24 cellular contexts compared by ENCODE assay signal in the genomic region with DNA sequence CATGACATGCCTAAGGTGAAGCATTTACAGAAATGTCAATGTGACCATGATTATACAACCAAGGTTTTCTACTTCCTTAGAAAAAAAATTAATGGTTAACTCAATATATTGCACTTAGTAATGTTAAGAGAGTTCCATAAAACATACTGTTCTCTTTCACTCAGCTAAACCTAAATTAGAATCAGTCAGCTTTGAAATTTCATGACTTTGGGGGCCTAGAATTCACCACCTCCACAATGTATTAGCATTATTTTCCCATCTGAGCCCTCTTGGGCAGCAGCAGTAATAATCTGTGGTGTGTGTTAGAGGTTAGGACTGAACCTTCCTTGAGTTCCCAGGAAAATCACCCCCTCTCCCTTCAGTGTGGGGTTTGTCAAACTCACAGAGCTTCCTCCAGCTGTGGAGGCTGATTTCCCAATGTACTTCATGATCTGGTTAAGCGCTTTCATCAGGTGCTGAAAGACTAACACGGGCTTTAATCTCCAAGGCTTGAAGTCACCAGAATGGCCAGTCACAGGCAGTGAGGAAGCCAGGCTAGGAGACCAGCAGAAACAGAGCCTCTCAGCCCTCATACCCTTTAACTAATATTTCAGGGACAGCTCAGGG. TPM values are rescaled to one million over a fixed set of nuclear protein-coding genes. Genes with fewer than 3 reads are reported as not detected.
DNase-seq lines count a peak whose midpoint lies in the region; ATAC-seq and TF ChIP-seq lines count a peak whose summit lies in the region.
"Had no signal": no experiment of that assay in that cellular context is flagged by ENCODE, and none has a peak within 500 bp of the region (broad histone marks: within the 10 kb centered on the region; RNA-seq: fewer than 3 reads in every experiment).

No MANE protein-coding gene starts in this region.

- 0 out of 2 replicates have a peak, but pooled peaks cover 2% of the 10 kb centered on the region for H3K9me3 Mint-ChIP-seq in WTC11
- H3K9me3 Mint-ChIP-seq: activated CD4-positive, alpha-beta T cell treated with anti-CD3 and anti-CD28 coated beads, Interleukin-2, amount 10 ng/mL, durations not matched to agents 24 days and 14 days; natural killer cell had no signal

- peaks cover 8 to 13% of the 10 kb centered on the region in 2 experiments for H3K4me1 ChIP-seq in neutrophil (ENCODE audit: control insufficient read depth in 1 of 2, insufficient read depth in 1 of 2, low read depth in 1 of 2, low read length in 1 of 2)
- H3K4me1 ChIP-seq: tibial artery had no signal

- H3K27me3 Mint-ChIP-seq in WTC11 (ENCODE audit: low read depth), result no peaks in the 10 kb centered on the region; the same call in 1 of the 2 replicates
- H3K27me3 Mint-ChIP-seq: activated CD4-positive, alpha-beta T cell treated with anti-CD3 and anti-CD28 coated beads, Interleukin-2, amount 10 ng/mL, durations not matched to agents 24 days and 14 days had no signal

- DNase-seq in HK-2 (ENCODE audit: unreplicated experiment) (peak; percentile 18), WTC11 (ENCODE audit: low spot score) (no peak), kidney tubule cell (ENCODE audit: low spot score) (peak; percentile 72), NCI-H1436 treated with DMSO at 0.1 percent for 48 hours (lab: John Stamatoyannopoulos, UW) (no peak), SK-N-DZ (ENCODE audit: low spot score) (no peak), D341Med (ENCODE audit: low spot score) (no peak), SKM-1 treated with dmso at 0.1 percent for 144 hours (lab: John Stamatoyannopoulos, UW; ENCODE audit: unreplicated experiment) (no peak)
- DNase-seq: activated CD4-positive, alpha-beta T cell treated with anti-CD3 and anti-CD28 coated beads, Interleukin-2, amount 10 ng/mL, durations not matched to agents 24 days and 14 days; activated CD8-positive, alpha-beta memory T cell treated with anti-CD3 and anti-CD28 coated beads, Interleukin-2, amount 50 U/mL, for 48 hours; activated effector memory CD4-positive, alpha-beta T cell treated with Interleukin-2 at 50 U/mL for 16 hours; brain microvascular endothelial cell; DMS79; head of caudate nucleus; mammary epithelial cell; natural killer cell; NCI-H1105; NCI-H510A; stimulated activated CD4-positive, alpha-beta T cell treated with anti-CD3 and anti-CD28 coated beads, Interleukin-2, amount 100 ng/mL, for 48 hours; stimulated activated naive CD8-positive, alpha-beta T cell treated with anti-CD3 and anti-CD28 coated beads, Interleukin-15, Interleukin-2, amounts not matched to agents 100 U/mL and 50 U/mL, for 24 hours; tibial artery had no signal

- POLR2A ChIA-PET in WTC11 (lab: Charles Lee), result no interaction called here

- peaks cover 5% of the 10 kb centered on the region for H3K36me3 ChIP-seq in neutrophil
- H3K36me3 ChIP-seq: brain microvascular endothelial cell, tibial artery had no signal

- H3K4me3 ChIP-seq in neutrophil (ENCODE audit: low read depth in 1 of 2, low read length in 1 of 2), result no peak overlapping the region
- H3K4me3 ChIP-seq: GM12878, tibial artery had no signal

- TF ChIP-seq CTCF in WTC11 (IDR thresholded peaks at IDR 0.05) (no peak), neutrophil (IDR thresholded peaks at IDR 0.05) (no peak)

- H3K27ac ChIP-seq in neutrophil, result peak overlapping the region; percentile 77
- H3K27ac ChIP-seq: brain microvascular endothelial cell, tibial artery had no signal

- peaks cover 4% of the 10 kb centered on the region; the same call in 1 of the 2 replicates for H3K4me1 Mint-ChIP-seq in WTC11
- H3K4me1 Mint-ChIP-seq: activated CD4-positive, alpha-beta T cell treated with anti-CD3 and anti-CD28 coated beads, Interleukin-2, amount 10 ng/mL, durations not matched to agents 24 days and 14 days; natural killer cell had no signal

- no peaks in the 10 kb centered on the region for H3K27me3 ChIP-seq in neutrophil
- H3K27me3 ChIP-seq: brain microvascular endothelial cell, tibial artery had no signal

- H3K36me3 Mint-ChIP-seq in WTC11, result no peaks in the 10 kb centered on the region
- H3K36me3 Mint-ChIP-seq: natural killer cell had no signal

- H3K9me3 ChIP-seq in neutrophil, result no peaks in the 10 kb centered on the region
- H3K9me3 ChIP-seq: tibial artery had no signal

- no peak overlapping the region for H3K4me3 Mint-ChIP-seq in WTC11
- H3K4me3 Mint-ChIP-seq: activated CD4-positive, alpha-beta T cell treated with anti-CD3 and anti-CD28 coated beads, Interleukin-2, amount 10 ng/mL, durations not matched to agents 24 days and 14 days; natural killer cell had no signal

- H3K27ac Mint-ChIP-seq in WTC11, result no peak overlapping the region
- H3K27ac Mint-ChIP-seq: activated CD4-positive, alpha-beta T cell treated with anti-CD3 and anti-CD28 coated beads, Interleukin-2, amount 10 ng/mL, durations not matched to agents 24 days and 14 days; natural killer cell had no signal

- CTCF ChIA-PET in WTC11 (lab: Charles Lee), result no interaction called here

- no peak for ATAC-seq in WTC11
- ATAC-seq: GM12878; natural killer cell; stimulated activated naive CD8-positive, alpha-beta T cell treated with anti-CD3 and anti-CD28 coated beads, Interleukin-15, Interleukin-2, amounts not matched to agents 100 U/mL and 50 U/mL, for 24 hours had no signal

TF ChIP-seq in WTC11, 78 proteins besides CTCF, POLR2A, EP300 and RAD21:
- TF ChIP-seq CDX4 (CRISPR knock-in tag; IDR thresholded peaks at IDR 0.05; ENCODE audit: borderline replicate concordance), result no peak
- TF ChIP-seq GABPB1 (CRISPR knock-in tag; IDR thresholded peaks at IDR 0.05), result peak; percentile 34; the same call in 1 of the 2 replicates
TF ChIP-seq in WTC11: peak in this region for 1.

RNA-seq across cellular contexts. Expression of gene UPP2, which starts 7.1 kb away (rescaled TPM):
- total RNA-seq in WTC11 (2021), result not detected in 3 replicates
- polyA plus RNA-seq in SK-N-DZ (2014; cell fraction: cytosol; rRNA removed), result 0.07 and 0.20 TPM in 2 replicates
- polyA plus RNA-seq in SK-N-DZ (2014; cell fraction: nucleus; rRNA removed), result 0.80 and 1.9 TPM in 2 replicates
- total RNA-seq: activated CD4-positive, alpha-beta T cell treated with anti-CD3 and anti-CD28 coated beads, Interleukin-2, amount 10 ng/mL, durations not matched to agents 24 days and 14 days; GM12878; mammary epithelial cell; natural killer cell; posterior vena cava; skeletal muscle tissue had no signal
- polyA plus RNA-seq: GM12878, mammary epithelial cell had no signal

Comparison
In these comparisons a context has a peak if more than half of its experiments do, and no peak if none do; other contexts are left out.
1. DNase-seq: peak in HK-2 (single experiment) and kidney tubule cell (single experiment); none in WTC11 (single experiment), NCI-H1436 treated with DMSO at 0.1 percent for 48 hours (single experiment), SK-N-DZ (single experiment), D341Med (single experiment) and SKM-1 treated with dmso at 0.1 percent for 144 hours (single experiment).